ENCODE assay signal across 1 cellular context in the genomic region with DNA sequence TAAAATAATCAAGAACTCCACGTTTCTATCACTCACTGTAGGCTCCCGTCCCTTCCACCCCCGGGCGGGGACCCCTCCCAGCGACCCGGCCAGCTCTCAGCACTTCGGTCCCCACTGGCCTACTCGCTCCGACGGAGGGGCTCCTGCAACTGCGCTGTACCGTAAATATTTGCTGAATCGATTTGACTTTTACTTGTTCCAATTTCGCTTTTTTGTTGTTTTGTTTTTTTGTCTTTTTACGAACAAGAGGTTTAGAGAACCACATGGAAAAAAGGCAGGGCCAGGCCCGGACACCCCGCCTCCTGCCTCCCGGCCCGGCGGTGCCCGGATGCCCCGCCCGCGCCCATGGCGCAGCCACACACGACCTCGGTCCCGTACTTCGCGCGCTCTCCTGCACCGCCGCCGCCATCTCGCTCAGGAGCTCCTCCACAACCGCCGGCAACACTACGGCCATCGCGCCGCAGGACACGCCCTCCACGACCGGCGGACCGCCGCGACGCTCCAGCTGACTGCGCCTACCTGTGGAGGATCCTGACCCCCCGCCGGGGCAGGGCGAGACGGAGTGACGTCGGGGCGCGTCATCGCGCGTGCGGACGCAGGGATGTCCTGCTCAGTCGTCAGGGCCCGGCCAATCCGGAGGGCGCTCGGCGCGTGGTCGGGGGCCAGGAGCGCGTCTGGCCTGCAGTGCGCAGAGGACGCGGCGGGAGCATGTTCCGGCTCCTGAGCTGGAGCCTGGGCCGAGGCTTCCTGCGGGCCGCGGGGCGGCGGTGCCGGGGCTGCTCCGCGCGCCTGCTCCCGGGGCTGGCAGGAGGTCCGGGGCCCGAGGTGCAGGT.
TF ChIP-seq lines count a peak whose summit lies in the region.

A gene with protein sequence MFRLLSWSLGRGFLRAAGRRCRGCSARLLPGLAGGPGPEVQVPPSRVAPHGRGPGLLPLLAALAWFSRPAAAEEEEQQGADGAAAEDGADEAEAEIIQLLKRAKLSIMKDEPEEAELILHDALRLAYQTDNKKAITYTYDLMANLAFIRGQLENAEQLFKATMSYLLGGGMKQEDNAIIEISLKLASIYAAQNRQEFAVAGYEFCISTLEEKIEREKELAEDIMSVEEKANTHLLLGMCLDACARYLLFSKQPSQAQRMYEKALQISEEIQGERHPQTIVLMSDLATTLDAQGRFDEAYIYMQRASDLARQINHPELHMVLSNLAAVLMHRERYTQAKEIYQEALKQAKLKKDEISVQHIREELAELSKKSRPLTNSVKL (plus strand): TSS at position 684 of the 833 bp plus-strand sequence. CDS start 25 bp downstream, at position 709.
A gene with protein sequence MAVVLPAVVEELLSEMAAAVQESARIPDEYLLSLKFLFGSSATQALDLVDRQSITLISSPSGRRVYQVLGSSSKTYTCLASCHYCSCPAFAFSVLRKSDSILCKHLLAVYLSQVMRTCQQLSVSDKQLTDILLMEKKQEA (minus strand): TSS at position 564 of the 833 bp plus-strand sequence. CDS start 110 bp downstream, at position 454.

TF ChIP-seq in HepG2, 621 proteins besides CTCF, POLR2A, EP300 and RAD21 (continued from another document and continues in another):
- TF ChIP-seq, protein P1, sequence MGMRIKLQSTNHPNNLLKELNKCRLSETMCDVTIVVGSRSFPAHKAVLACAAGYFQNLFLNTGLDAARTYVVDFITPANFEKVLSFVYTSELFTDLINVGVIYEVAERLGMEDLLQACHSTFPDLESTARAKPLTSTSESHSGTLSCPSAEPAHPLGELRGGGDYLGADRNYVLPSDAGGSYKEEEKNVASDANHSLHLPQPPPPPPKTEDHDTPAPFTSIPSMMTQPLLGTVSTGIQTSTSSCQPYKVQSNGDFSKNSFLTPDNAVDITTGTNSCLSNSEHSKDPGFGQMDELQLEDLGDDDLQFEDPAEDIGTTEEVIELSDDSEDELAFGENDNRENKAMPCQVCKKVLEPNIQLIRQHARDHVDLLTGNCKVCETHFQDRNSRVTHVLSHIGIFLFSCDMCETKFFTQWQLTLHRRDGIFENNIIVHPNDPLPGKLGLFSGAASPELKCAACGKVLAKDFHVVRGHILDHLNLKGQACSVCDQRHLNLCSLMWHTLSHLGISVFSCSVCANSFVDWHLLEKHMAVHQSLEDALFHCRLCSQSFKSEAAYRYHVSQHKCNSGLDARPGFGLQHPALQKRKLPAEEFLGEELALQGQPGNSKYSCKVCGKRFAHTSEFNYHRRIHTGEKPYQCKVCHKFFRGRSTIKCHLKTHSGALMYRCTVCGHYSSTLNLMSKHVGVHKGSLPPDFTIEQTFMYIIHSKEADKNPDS (CRISPR knock-in tag; IDR thresholded peaks at IDR 0.05): 0 out of 2 replicates have a peak, but pooled peaks have one; percentile 27
- peak; percentile 89 for TF ChIP-seq DNMT3B (CRISPR knock-in tag; conservative IDR thresholded peaks at IDR 0.05)
- TF ChIP-seq, protein P2, sequence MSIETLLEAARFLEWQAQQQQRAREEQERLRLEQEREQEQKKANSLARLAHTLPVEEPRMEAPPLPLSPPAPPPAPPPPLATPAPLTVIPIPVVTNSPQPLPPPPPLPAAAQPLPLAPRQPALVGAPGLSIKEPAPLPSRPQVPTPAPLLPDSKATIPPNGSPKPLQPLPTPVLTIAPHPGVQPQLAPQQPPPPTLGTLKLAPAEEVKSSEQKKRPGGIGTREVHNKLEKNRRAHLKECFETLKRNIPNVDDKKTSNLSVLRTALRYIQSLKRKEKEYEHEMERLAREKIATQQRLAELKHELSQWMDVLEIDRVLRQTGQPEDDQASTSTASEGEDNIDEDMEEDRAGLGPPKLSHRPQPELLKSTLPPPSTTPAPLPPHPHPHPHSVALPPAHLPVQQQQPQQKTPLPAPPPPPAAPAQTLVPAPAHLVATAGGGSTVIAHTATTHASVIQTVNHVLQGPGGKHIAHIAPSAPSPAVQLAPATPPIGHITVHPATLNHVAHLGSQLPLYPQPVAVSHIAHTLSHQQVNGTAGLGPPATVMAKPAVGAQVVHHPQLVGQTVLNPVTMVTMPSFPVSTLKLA (IDR thresholded peaks at IDR 0.05): peak; percentile 67
- peak; percentile 58; the same call in 1 of the 2 replicates for TF ChIP-seq HMG20A (CRISPR knock-in tag; IDR thresholded peaks at IDR 0.05; ENCODE audit: borderline replicate concordance)
- TF ChIP-seq HNF4A (CRISPR knock-in tag; IDR thresholded peaks at IDR 0.05): peak; percentile 37
- TF ChIP-seq, protein P3, sequence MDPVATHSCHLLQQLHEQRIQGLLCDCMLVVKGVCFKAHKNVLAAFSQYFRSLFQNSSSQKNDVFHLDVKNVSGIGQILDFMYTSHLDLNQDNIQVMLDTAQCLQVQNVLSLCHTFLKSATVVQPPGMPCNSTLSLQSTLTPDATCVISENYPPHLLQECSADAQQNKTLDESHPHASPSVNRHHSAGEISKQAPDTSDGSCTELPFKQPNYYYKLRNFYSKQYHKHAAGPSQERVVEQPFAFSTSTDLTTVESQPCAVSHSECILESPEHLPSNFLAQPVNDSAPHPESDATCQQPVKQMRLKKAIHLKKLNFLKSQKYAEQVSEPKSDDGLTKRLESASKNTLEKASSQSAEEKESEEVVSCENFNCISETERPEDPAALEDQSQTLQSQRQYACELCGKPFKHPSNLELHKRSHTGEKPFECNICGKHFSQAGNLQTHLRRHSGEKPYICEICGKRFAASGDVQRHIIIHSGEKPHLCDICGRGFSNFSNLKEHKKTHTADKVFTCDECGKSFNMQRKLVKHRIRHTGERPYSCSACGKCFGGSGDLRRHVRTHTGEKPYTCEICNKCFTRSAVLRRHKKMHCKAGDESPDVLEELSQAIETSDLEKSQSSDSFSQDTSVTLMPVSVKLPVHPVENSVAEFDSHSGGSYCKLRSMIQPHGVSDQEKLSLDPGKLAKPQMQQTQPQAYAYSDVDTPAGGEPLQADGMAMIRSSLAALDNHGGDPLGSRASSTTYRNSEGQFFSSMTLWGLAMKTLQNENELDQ (CRISPR knock-in tag; IDR thresholded peaks at IDR 0.05; ENCODE audit: borderline replicate concordance): no peak
- no peak for TF ChIP-seq ZNF549 (CRISPR knock-in tag; IDR thresholded peaks at IDR 0.05)
- no peak for TF ChIP-seq MZF1 (CRISPR knock-in tag; IDR thresholded peaks at IDR 0.05; ENCODE audit: borderline replicate concordance)
- peak; percentile 78 for TF ChIP-seq PHF5A (CRISPR knock-in tag; IDR thresholded peaks at IDR 0.05; ENCODE audit: low read depth, unreplicated experiment)
- TF ChIP-seq ZNF660 (CRISPR knock-in tag; IDR thresholded peaks at IDR 0.05; ENCODE audit: borderline replicate concordance, low read depth): no peak
- TF ChIP-seq, protein P4, sequence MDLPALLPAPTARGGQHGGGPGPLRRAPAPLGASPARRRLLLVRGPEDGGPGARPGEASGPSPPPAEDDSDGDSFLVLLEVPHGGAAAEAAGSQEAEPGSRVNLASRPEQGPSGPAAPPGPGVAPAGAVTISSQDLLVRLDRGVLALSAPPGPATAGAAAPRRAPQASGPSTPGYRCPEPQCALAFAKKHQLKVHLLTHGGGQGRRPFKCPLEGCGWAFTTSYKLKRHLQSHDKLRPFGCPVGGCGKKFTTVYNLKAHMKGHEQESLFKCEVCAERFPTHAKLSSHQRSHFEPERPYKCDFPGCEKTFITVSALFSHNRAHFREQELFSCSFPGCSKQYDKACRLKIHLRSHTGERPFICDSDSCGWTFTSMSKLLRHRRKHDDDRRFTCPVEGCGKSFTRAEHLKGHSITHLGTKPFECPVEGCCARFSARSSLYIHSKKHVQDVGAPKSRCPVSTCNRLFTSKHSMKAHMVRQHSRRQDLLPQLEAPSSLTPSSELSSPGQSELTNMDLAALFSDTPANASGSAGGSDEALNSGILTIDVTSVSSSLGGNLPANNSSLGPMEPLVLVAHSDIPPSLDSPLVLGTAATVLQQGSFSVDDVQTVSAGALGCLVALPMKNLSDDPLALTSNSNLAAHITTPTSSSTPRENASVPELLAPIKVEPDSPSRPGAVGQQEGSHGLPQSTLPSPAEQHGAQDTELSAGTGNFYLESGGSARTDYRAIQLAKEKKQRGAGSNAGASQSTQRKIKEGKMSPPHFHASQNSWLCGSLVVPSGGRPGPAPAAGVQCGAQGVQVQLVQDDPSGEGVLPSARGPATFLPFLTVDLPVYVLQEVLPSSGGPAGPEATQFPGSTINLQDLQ (CRISPR knock-in tag; IDR thresholded peaks at IDR 0.05): no peak; the same call in 1 of the 2 replicates
- peak; percentile 83 for TF ChIP-seq PITX1 (CRISPR knock-in tag; IDR thresholded peaks at IDR 0.05)
- TF ChIP-seq ZNF180 (CRISPR knock-in tag; IDR thresholded peaks at IDR 0.05; ENCODE audit: borderline replicate concordance, low read depth): no peak
- TF ChIP-seq FOSL2 (CRISPR knock-in tag; IDR thresholded peaks at IDR 0.05): peak; percentile 78
- TF ChIP-seq, protein P5, sequence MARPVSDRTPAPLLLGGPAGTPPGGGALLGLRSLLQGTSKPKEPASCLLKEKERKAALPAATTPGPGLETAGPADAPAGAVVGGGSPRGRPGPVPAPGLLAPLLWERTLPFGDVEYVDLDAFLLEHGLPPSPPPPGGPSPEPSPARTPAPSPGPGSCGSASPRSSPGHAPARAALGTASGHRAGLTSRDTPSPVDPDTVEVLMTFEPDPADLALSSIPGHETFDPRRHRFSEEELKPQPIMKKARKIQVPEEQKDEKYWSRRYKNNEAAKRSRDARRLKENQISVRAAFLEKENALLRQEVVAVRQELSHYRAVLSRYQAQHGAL (CRISPR knock-in tag; IDR thresholded peaks at IDR 0.05; ENCODE audit: not compliant biosample characterization): peak; percentile 75
- TF ChIP-seq, protein P6, sequence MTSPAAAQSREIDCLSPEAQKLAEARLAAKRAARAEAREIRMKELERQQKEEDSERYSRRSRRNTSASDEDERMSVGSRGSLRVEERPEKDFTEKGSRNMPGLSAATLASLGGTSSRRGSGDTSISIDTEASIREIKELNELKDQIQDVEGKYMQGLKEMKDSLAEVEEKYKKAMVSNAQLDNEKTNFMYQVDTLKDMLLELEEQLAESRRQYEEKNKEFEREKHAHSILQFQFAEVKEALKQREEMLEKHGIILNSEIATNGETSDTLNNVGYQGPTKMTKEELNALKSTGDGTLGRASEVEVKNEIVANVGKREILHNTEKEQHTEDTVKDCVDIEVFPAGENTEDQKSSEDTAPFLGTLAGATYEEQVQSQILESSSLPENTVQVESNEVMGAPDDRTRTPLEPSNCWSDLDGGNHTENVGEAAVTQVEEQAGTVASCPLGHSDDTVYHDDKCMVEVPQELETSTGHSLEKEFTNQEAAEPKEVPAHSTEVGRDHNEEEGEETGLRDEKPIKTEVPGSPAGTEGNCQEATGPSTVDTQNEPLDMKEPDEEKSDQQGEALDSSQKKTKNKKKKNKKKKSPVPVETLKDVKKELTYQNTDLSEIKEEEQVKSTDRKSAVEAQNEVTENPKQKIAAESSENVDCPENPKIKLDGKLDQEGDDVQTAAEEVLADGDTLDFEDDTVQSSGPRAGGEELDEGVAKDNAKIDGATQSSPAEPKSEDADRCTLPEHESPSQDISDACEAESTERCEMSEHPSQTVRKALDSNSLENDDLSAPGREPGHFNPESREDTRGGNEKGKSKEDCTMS (CRISPR knock-in tag; conservative IDR thresholded peaks at IDR 0.05): no peak
- TF ChIP-seq, protein P7, sequence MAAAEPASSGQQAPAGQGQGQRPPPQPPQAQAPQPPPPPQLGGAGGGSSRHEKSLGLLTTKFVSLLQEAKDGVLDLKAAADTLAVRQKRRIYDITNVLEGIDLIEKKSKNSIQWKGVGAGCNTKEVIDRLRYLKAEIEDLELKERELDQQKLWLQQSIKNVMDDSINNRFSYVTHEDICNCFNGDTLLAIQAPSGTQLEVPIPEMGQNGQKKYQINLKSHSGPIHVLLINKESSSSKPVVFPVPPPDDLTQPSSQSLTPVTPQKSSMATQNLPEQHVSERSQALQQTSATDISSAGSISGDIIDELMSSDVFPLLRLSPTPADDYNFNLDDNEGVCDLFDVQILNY (CRISPR knock-in tag; conservative IDR thresholded peaks at IDR 0.05): peak; percentile 80
- TF ChIP-seq RCOR2 (CRISPR knock-in tag; IDR thresholded peaks at IDR 0.05): no peak; the same call in 1 of the 2 replicates
- peak; percentile 96 for TF ChIP-seq SALL1 (CRISPR knock-in tag; IDR thresholded peaks at IDR 0.05)
- TF ChIP-seq, protein P8, sequence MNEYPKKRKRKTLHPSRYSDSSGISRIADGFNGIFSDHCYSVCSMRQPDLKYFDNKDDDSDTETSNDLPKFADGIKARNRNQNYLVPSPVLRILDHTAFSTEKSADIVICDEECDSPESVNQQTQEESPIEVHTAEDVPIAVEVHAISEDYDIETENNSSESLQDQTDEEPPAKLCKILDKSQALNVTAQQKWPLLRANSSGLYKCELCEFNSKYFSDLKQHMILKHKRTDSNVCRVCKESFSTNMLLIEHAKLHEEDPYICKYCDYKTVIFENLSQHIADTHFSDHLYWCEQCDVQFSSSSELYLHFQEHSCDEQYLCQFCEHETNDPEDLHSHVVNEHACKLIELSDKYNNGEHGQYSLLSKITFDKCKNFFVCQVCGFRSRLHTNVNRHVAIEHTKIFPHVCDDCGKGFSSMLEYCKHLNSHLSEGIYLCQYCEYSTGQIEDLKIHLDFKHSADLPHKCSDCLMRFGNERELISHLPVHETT (CRISPR knock-in tag; conservative IDR thresholded peaks at IDR 0.05): peak; percentile 96
- TF ChIP-seq MEIS2 (CRISPR knock-in tag; IDR thresholded peaks at IDR 0.05): peak; percentile 78
- no peak for TF ChIP-seq PAX8 (CRISPR knock-in tag; IDR thresholded peaks at IDR 0.05; ENCODE audit: borderline replicate concordance)
- TF ChIP-seq KAT7 (CRISPR knock-in tag; IDR thresholded peaks at IDR 0.05; ENCODE audit: borderline replicate concordance): peak; percentile 98
- TF ChIP-seq NFRKB (IDR thresholded peaks at IDR 0.05): no peak
- no peak for TF ChIP-seq ZZZ3 (CRISPR knock-in tag; IDR thresholded peaks at IDR 0.05; ENCODE audit: borderline replicate concordance)
- TF ChIP-seq ZKSCAN8 (CRISPR knock-in tag; IDR thresholded peaks at IDR 0.05; ENCODE audit: borderline replicate concordance): peak; percentile 90; the same call in 1 of the 2 replicates
- TF ChIP-seq ZNF737 (CRISPR knock-in tag; IDR thresholded peaks at IDR 0.05; ENCODE audit: borderline replicate concordance): no peak
- TF ChIP-seq ZNF672 (CRISPR knock-in tag; IDR thresholded peaks at IDR 0.05): peak; percentile 89
- TF ChIP-seq SYNCRIP (IDR thresholded peaks at IDR 0.05; ENCODE audit: insufficient read depth, low read depth, low read length): no peak
- no peak for TF ChIP-seq NR3C1 (CRISPR knock-in tag; IDR thresholded peaks at IDR 0.05)
- no peak for TF ChIP-seq TP53 (CRISPR knock-in tag; conservative IDR thresholded peaks at IDR 0.05)
- TF ChIP-seq, protein P9, sequence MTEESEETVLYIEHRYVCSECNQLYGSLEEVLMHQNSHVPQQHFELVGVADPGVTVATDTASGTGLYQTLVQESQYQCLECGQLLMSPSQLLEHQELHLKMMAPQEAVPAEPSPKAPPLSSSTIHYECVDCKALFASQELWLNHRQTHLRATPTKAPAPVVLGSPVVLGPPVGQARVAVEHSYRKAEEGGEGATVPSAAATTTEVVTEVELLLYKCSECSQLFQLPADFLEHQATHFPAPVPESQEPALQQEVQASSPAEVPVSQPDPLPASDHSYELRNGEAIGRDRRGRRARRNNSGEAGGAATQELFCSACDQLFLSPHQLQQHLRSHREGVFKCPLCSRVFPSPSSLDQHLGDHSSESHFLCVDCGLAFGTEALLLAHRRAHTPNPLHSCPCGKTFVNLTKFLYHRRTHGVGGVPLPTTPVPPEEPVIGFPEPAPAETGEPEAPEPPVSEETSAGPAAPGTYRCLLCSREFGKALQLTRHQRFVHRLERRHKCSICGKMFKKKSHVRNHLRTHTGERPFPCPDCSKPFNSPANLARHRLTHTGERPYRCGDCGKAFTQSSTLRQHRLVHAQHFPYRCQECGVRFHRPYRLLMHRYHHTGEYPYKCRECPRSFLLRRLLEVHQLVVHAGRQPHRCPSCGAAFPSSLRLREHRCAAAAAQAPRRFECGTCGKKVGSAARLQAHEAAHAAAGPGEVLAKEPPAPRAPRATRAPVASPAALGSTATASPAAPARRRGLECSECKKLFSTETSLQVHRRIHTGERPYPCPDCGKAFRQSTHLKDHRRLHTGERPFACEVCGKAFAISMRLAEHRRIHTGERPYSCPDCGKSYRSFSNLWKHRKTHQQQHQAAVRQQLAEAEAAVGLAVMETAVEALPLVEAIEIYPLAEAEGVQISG (CRISPR knock-in tag; IDR thresholded peaks at IDR 0.05): peak; percentile 90
- TF ChIP-seq HDAC1 (CRISPR knock-in tag; IDR thresholded peaks at IDR 0.05): peak; percentile 99
- TF ChIP-seq ZNF251 (CRISPR knock-in tag; IDR thresholded peaks at IDR 0.05): no peak
